Comparison of ENCODE assay signal across 8 cellular contexts in genomic region chr12:120495723-120496352, GRCh38. TPM values are rescaled to one million over a fixed set of nuclear protein-coding genes. Genes with fewer than 3 reads are reported as not detected.
A peak's percentile ranks its signal among the peaks of the same experiment; 100 is the strongest.
DNase-seq lines count a peak whose midpoint lies in the region; ATAC-seq and TF ChIP-seq lines count a peak whose summit lies in the region.

DYNLL1 (plus strand) TSS chr12:120496113; CDS start chr12:120496422, 309 bp downstream.

- peak within 1 kb of the TSS; percentile 97 for H3K4me3 Mint-ChIP-seq in GM23338
- peak within 1 kb of the TSS; percentile 83 to 98 (median 94) for H3K4me3 Mint-ChIP-seq in naive thymus-derived CD8-positive, alpha-beta T cell

- H3K36me3 ChIP-seq in DOHH2 (ENCODE audit: control insufficient read depth, low read length) (peaks cover 46% of the 10 kb centered on the region), GM23338 (ENCODE audit: insufficient read depth) (peaks cover 10% of the 10 kb centered on the region; the same call in 1 of the 2 replicates), fibroblast of lung (ENCODE audit: control insufficient read depth, insufficient read depth, low read length) (peaks cover 11% of the 10 kb centered on the region)

- H3K9me3 Mint-ChIP-seq in GM23338, result peaks cover 2% of the 10 kb centered on the region; the same call in 2 of the 3 replicates
- H3K9me3 Mint-ChIP-seq in naive thymus-derived CD8-positive, alpha-beta T cell, result no peaks in the 10 kb centered on the region

- POLR2A ChIA-PET in naive thymus-derived CD8-positive, alpha-beta T cell (lab: Charles Lee), result interaction anchor here (1.0 to 5.9 kb wide), 10 partner anchors 27 to 295 kb away, joined by 3 to 52 read pairs (median 4); partner anchors contain the start of genes POP5, RNF10, RPLP0 and SRSF9

- H2AFZ ChIP-seq in GM23338 (peak within 1 kb of the TSS; percentile 88), fibroblast of lung (ENCODE audit: low read length) (peak within 1 kb of the TSS; percentile 60)

- H3K9me2 ChIP-seq in DOHH2 (replicated peaks; ENCODE audit: control insufficient read depth, low read length) (no peaks in the 10 kb centered on the region), GM23338 (ENCODE audit: insufficient read depth) (no peaks in the 10 kb centered on the region)

- H3K4me3 ChIP-seq in DOHH2 (ENCODE audit: low read length) (peak within 1 kb of the TSS; percentile 97), GM23338 (peak within 1 kb of the TSS; percentile 98), fibroblast of lung (replicated peaks in 1 of 4; ENCODE audit: control extremely low read depth in 1 of 4, insufficient read depth in 1 of 4, low read depth in 3 of 4, low read length in 4 of 4) (peak within 1 kb of the TSS; percentile 81 to 98 (median 96))

- peak; percentile 98 for DNase-seq in GM23338 (ENCODE audit: low spot score)
- peak; percentile 94 for DNase-seq in LHCN-M2 (ENCODE audit: low read depth)
- peak; percentile 96 for DNase-seq in RPMI8226
- DNase-seq in activated T-helper 1 cell treated with anti-CD3 and anti-CD28 coated beads, Interleukin-2, amount 50 U/mL, for 16 hours (ENCODE audit: low read depth in 1 of 2, low spot score in 1 of 2), result peak; percentile 97
- peak; percentile 87 to 95 for DNase-seq in fibroblast of lung (ENCODE audit: low read depth in 2 of 2)
- DNase-seq in naive thymus-derived CD8-positive, alpha-beta T cell, result peak; percentile 95 to 100 (median 98)
- DNase-seq in stimulated activated naive CD4-positive, alpha-beta T cell (lab: John Stamatoyannopoulos, UW), result peak; percentile 91 to 98 (median 96)

- H3K36me3 Mint-ChIP-seq in GM23338 (ENCODE audit: low read depth), result peaks cover 40% of the 10 kb centered on the region
- H3K36me3 Mint-ChIP-seq in naive thymus-derived CD8-positive, alpha-beta T cell, result peaks cover 0 to 28% (median 0%) of the 10 kb centered on the region in 3 donors

- TF ChIP-seq CTCF in DOHH2 (IDR thresholded peaks at IDR 0.05; ENCODE audit: low read depth, low read length, poor library complexity, severe bottlenecking), result no peak
- no peak for TF ChIP-seq CTCF in GM23338 (conservative IDR thresholded peaks at IDR 0.05; ENCODE audit: low read depth in 2 of 2)
- no peak for TF ChIP-seq CTCF in fibroblast of lung (conservative IDR thresholded peaks at IDR 0.05 in 1 of 2, IDR thresholded peaks at IDR 0.05 in 1 of 2; ENCODE audit: low read depth in 1 of 2, low read length in 2 of 2)

- H3F3A ChIP-seq in DOHH2 (ENCODE audit: control insufficient read depth, insufficient read depth) (peaks cover 40% of the 10 kb centered on the region), GM23338 (replicated peaks; ENCODE audit: low read depth) (peaks cover 14% of the 10 kb centered on the region)

- peak within 1 kb of the TSS; percentile 65 for H3K9ac ChIP-seq in fibroblast of lung (ENCODE audit: insufficient read depth, low read length)

- H3K9me3 ChIP-seq in DOHH2 (ENCODE audit: control insufficient read depth, insufficient read depth, low read length), result no peaks in the 10 kb centered on the region
- no peaks in the 10 kb centered on the region for H3K9me3 ChIP-seq in fibroblast of lung (ENCODE audit: control insufficient read depth, insufficient read depth, low read depth, low read length)

- H3K27ac ChIP-seq in DOHH2 (ENCODE audit: low read depth, low read length) (peak within 1 kb of the TSS; percentile 83), GM23338 (ENCODE audit: low read depth) (peak within 1 kb of the TSS; percentile 81), fibroblast of lung (ENCODE audit: insufficient read depth, low read length) (peak within 1 kb of the TSS; percentile 66)

- H3K4me2 ChIP-seq in DOHH2 (ENCODE audit: low read length) (peak within 1 kb of the TSS; percentile 99), GM23338 (peak within 1 kb of the TSS; percentile 99), fibroblast of lung (ENCODE audit: extremely low read depth, insufficient read depth, low read length) (peak within 1 kb of the TSS; percentile 97)

- peak; percentile 91 for ATAC-seq in GM23338
- ATAC-seq in naive thymus-derived CD8-positive, alpha-beta T cell, result peak; percentile 91 to 95

- H3K27me3 ChIP-seq in DOHH2 (ENCODE audit: control insufficient read depth, low read length) (no peaks in the 10 kb centered on the region), GM23338 (ENCODE audit: insufficient read depth) (no peaks in the 10 kb centered on the region), fibroblast of lung (ENCODE audit: control insufficient read depth, insufficient read depth, low read length) (no peaks in the 10 kb centered on the region)

- H3K4me1 ChIP-seq in DOHH2 (ENCODE audit: control insufficient read depth, low read length) (peaks cover 20% of the 10 kb centered on the region), GM23338 (ENCODE audit: insufficient read depth) (peaks cover 14% of the 10 kb centered on the region; the same call in 1 of the 2 replicates), fibroblast of lung (ENCODE audit: control insufficient read depth, extremely low read depth, insufficient read depth, low read length) (peaks cover 6% of the 10 kb centered on the region)

- H3K27me3 Mint-ChIP-seq in GM23338 (ENCODE audit: insufficient read depth, low read depth, poor library complexity), result peaks cover 9% of the 10 kb centered on the region
- H3K27me3 Mint-ChIP-seq in naive thymus-derived CD8-positive, alpha-beta T cell, result peaks cover 0 to 2% (median 0%) of the 10 kb centered on the region in 5 donors

- peaks cover 21% of the 10 kb centered on the region for H3K4me1 Mint-ChIP-seq in GM23338
- peaks cover 13 to 37% (median 25%) of the 10 kb centered on the region in 4 donors for H3K4me1 Mint-ChIP-seq in naive thymus-derived CD8-positive, alpha-beta T cell

- H3K27ac Mint-ChIP-seq in GM23338, result peak within 1 kb of the TSS; percentile 97
- peak within 1 kb of the TSS; percentile 58 to 96 (median 94) for H3K27ac Mint-ChIP-seq in naive thymus-derived CD8-positive, alpha-beta T cell

- H3K79me2 ChIP-seq in DOHH2 (ENCODE audit: control insufficient read depth, low read length) (peaks cover 34% of the 10 kb centered on the region), GM23338 (replicated peaks; ENCODE audit: insufficient read depth) (peaks cover 23% of the 10 kb centered on the region), fibroblast of lung (ENCODE audit: control insufficient read depth, insufficient read depth, low read length) (peaks cover 33% of the 10 kb centered on the region)

- H4K20me1 ChIP-seq in DOHH2 (ENCODE audit: control insufficient read depth, insufficient read depth, low read depth, low read length), result peaks cover 11% of the 10 kb centered on the region
- H4K20me1 ChIP-seq in GM23338 (replicated peaks; ENCODE audit: insufficient read depth), result peaks cover 19% of the 10 kb centered on the region
- peaks cover 7% of the 10 kb centered on the region for H4K20me1 ChIP-seq in fibroblast of lung (ENCODE audit: control insufficient read depth, extremely low read depth, insufficient read depth, low read length)

TF ChIP-seq in GM23338, 12 proteins besides CTCF, POLR2A, EP300 and RAD21 (continues in another document):
- TF ChIP-seq STAT1 (IDR thresholded peaks at IDR 0.05; ENCODE audit: unreplicated experiment) (no peak), REST (IDR thresholded peaks at IDR 0.05; ENCODE audit: unreplicated experiment) (peak; percentile 55), POLR2AphosphoS5 (IDR thresholded peaks at IDR 0.05; ENCODE audit: low read depth) (peak; percentile 98), ZNF114 (CRISPR knock-in tag; IDR thresholded peaks at IDR 0.05) (no peak), ZNF331 (CRISPR knock-in tag; IDR thresholded peaks at IDR 0.05; ENCODE audit: low read depth) (no peak), ETS1 (IDR thresholded peaks at IDR 0.05) (no peak), EZH2 (IDR thresholded peaks at IDR 0.05; ENCODE audit: low read depth, unreplicated experiment) (no peak)

RNA-seq across cellular contexts. Expression of gene DYNLL1, which starts in this region (rescaled TPM):
- 310 and 313 TPM in 2 replicates for total RNA-seq in GM23338 (2014; rRNA removed; shearing (Covaris generic))
- polyA plus RNA-seq in GM23338 (2016; fragmentation: Nextera tagmentation; extraction: Ambion mirVana) (833 and 868 TPM in 2 replicates), fibroblast of lung (616 and 638 TPM in 2 replicates)
- total RNA-seq in LHCN-M2 (2014; rRNA removed) (308 and 404 TPM in 2 replicates), fibroblast of lung (222 and 289 TPM in 2 replicates)
- polyA plus RNA-seq in LHCN-M2 (2012), result 1,028 TPM
- polyA plus RNA-seq in fibroblast of lung (2012), result 638 and 701 TPM in 2 replicates
- polyA minus RNA-seq in fibroblast of lung (ENCODE audit: low replicate concordance), result 69.7 and 113 TPM in 2 replicates
- total RNA-seq in naive thymus-derived CD8-positive, alpha-beta T cell, result 10 to 100 TPM; 57.0 to 57.8 TPM
- 100 to 1,000 TPM; 156 to 192 (median 179) TPM for polyA plus RNA-seq in naive thymus-derived CD8-positive, alpha-beta T cell

Comparison
In these comparisons a context has a peak if more than half of its experiments do, and no peak if none do; other contexts are left out.
1. Peak in every context shown above with its lines: DNase-seq, ATAC-seq, H3K4me3 ChIP-seq and H3K27ac ChIP-seq.